In the genomic region with DNA sequence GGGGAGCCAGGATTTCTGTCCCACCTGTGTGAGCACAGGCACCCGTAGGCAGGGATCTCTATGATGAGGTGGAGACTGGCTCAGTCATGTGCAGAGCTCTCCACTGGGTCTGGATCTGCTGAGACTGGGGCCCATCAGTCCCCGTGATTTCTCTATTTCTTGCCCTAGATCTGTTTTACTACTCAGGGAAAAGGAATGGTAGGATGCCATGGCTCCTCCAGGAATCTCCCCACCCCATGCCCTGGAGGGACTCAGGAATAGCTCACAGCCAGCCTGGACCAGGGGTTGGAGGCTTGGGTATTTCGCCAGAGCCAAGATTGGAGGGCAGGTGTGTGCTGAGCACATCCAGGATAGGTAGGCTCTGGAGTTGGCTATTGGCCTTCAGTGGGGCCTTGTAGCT, we compare ENCODE assay signal across 24 cellular contexts. TPM values are rescaled to one million over a fixed set of nuclear protein-coding genes. Genes with fewer than 3 reads are reported as not detected.
DNase-seq lines count a peak whose midpoint lies in the region; ATAC-seq, FAIRE-seq and TF ChIP-seq lines count a peak whose summit lies in the region.
"Had no signal": no experiment of that assay in that cellular context is flagged by ENCODE, and none has a peak within 500 bp of the region (broad histone marks: within the 10 kb centered on the region; RNA-seq: fewer than 3 reads in every experiment).

No MANE protein-coding gene starts in this region.

- DNase-seq in AG04450 (ENCODE audit: low read depth, low spot score): no peak
- no peak for DNase-seq in ascending aorta (ENCODE audit: low spot score in 2 of 2)
- DNase-seq in activated CD8-positive, alpha-beta T cell treated with anti-CD3 and anti-CD28 coated beads for 36 hours: no peak
- DNase-seq in left cardiac atrium: no peak
- DNase-seq in GM12892 (ENCODE audit: insufficient read length): no peak
- no peak for DNase-seq in kidney
- DNase-seq: activated CD4-positive, alpha-beta T cell treated with anti-CD3 and anti-CD28 coated beads for 1 hour; activated naive CD4-positive, alpha-beta T cell; AML-193; CD8-positive, alpha-beta T cell; cortex of kidney; endodermal cell; GF-D8; glutamatergic neuron; NCI-H1436 treated with DMSO at 0.1 percent for 48 hours; NCI-H524 treated with DMSO at 0.1 percent for 48 hours; thyroid gland had no signal

- H3K4me1 Mint-ChIP-seq in activated CD8-positive, alpha-beta T cell treated with anti-CD3 and anti-CD28 coated beads for 36 hours (ENCODE audit: low read depth): no peaks in the 10 kb centered on the region

- H3K36me3 ChIP-seq in ascending aorta (peaks cover 45 to 47% of the 10 kb centered on the region in 2 donors), skeletal muscle satellite cell (ENCODE audit: insufficient read depth, low read length) (peaks cover 39% of the 10 kb centered on the region), kidney (ENCODE audit: control insufficient read depth in 1 of 2, insufficient read depth in 2 of 2, low read length in 2 of 2) (peaks cover 30 to 52% of the 10 kb centered on the region in 2 donors)
- H3K36me3 ChIP-seq: breast epithelium had no signal

- no peak for TF ChIP-seq POLR2A in GM12892 (IDR thresholded peaks at IDR 0.05; ENCODE audit: low read depth, low read length)

- H3K27ac ChIP-seq in AG04450 (ENCODE audit: low read depth, low read length) (peak overlapping the region; percentile 52), ascending aorta (peak overlapping the region; percentile 92 to 94), layer of hippocampus (ENCODE audit: low read depth, low read length) (peak overlapping the region; percentile 10), kidney (ENCODE audit: low read depth in 2 of 2, low read length in 2 of 2) (no peak overlapping the region)
- H3K27ac ChIP-seq: KMS-11, thyroid gland had no signal

- H3K9me3 Mint-ChIP-seq in activated CD8-positive, alpha-beta T cell treated with anti-CD3 and anti-CD28 coated beads for 36 hours: no peaks in the 10 kb centered on the region
- H3K9me3 Mint-ChIP-seq: CD8-positive, alpha-beta T cell; endodermal cell had no signal

- H3K4me1 ChIP-seq in ascending aorta (peaks cover 6 to 33% of the 10 kb centered on the region in 2 donors), skeletal muscle satellite cell (ENCODE audit: control insufficient read depth, insufficient read depth, low read length) (peaks cover 53% of the 10 kb centered on the region), kidney (ENCODE audit: control insufficient read depth in 1 of 2, insufficient read depth in 1 of 2, low read depth in 1 of 2, low read length in 2 of 2) (no peaks in the 10 kb centered on the region)
- H3K4me1 ChIP-seq: thyroid gland had no signal

- peak overlapping the region; percentile 15 for H3K4me2 ChIP-seq in skeletal muscle satellite cell (ENCODE audit: low read length)
- H3K4me2 ChIP-seq: KMS-11 had no signal

- no peak overlapping the region for H3K27ac Mint-ChIP-seq in activated CD8-positive, alpha-beta T cell treated with anti-CD3 and anti-CD28 coated beads for 36 hours
- H3K27ac Mint-ChIP-seq: endodermal cell had no signal

- FAIRE-seq in GM12892 (lab: Jason Lieb, UNC) (no peak), kidney (lab: Jason Lieb, UNC) (no peak)
- FAIRE-seq: HTR-8/SVneo had no signal

- no peak for TF ChIP-seq CTCF in AG04450 (IDR thresholded peaks at IDR 0.05; ENCODE audit: low read depth, low read length)
- no peak for TF ChIP-seq CTCF in ascending aorta (IDR thresholded peaks at IDR 0.05)
- no peak for TF ChIP-seq CTCF in activated CD8-positive, alpha-beta T cell treated with anti-CD3 and anti-CD28 coated beads for 36 hours (IDR thresholded peaks at IDR 0.05)
- TF ChIP-seq CTCF in kidney (IDR thresholded peaks at IDR 0.05; ENCODE audit: borderline replicate concordance, extremely low read depth, insufficient read depth): no peak

- intact Hi-C loops in ascending aorta (cut with DNase I) (no loop called here), left cardiac atrium (cut with DNase I) (no loop called here), kidney (cut with DNase I) (no loop called here)
- intact Hi-C loops in activated CD8-positive, alpha-beta T cell treated with anti-CD3 and anti-CD28 coated beads for 36 hours (cut with micrococcal nuclease): no loop called here

- H3K27me3 ChIP-seq in AG04450 (ENCODE audit: control insufficient read depth, insufficient read depth, low read length): no peaks in the 10 kb centered on the region
- H3K27me3 ChIP-seq in ascending aorta: no peaks in the 10 kb centered on the region
- H3K27me3 ChIP-seq in layer of hippocampus (ENCODE audit: control insufficient read depth, insufficient read depth, low read length): no peaks in the 10 kb centered on the region
- no peaks in the 10 kb centered on the region for H3K27me3 ChIP-seq in skeletal muscle satellite cell (ENCODE audit: control insufficient read depth, insufficient read depth, low read length)
- H3K27me3 ChIP-seq: breast epithelium, thyroid gland had no signal

- H3K4me3 ChIP-seq in AG04450 (ENCODE audit: low read depth, low read length) (no peak overlapping the region), ascending aorta (no peak overlapping the region), skeletal muscle satellite cell (ENCODE audit: low read length) (no peak overlapping the region), kidney (ENCODE audit: low read length in 2 of 2) (no peak overlapping the region)
- H3K4me3 ChIP-seq: breast epithelium, thyroid gland had no signal

- H3K9ac ChIP-seq in skeletal muscle satellite cell (ENCODE audit: low read depth, low read length) (peak overlapping the region; percentile 73), kidney (ENCODE audit: low read length in 2 of 2) (no peak overlapping the region)
- H3K9ac ChIP-seq: KMS-11 had no signal

- POLR2A ChIA-PET in AG04450 (lab: Yijun Ruan, JAX): interaction anchor here (0.7 to 4.0 kb wide), 6 partner anchors 9 to 28 kb away, joined by 3 to 30 read pairs (median 6); partner anchors contain the start of genes ARMH1 and TMEM53
- POLR2A ChIA-PET in activated CD8-positive, alpha-beta T cell treated with anti-CD3 and anti-CD28 coated beads for 36 hours (lab: Charles Lee): interaction anchor here (0.7 to 3.5 kb wide), 5 partner anchors 9 to 24 kb away, joined by 3 to 17 read pairs (median 3); no protein-coding TSS in a partner anchor

- H3K4me3 Mint-ChIP-seq in activated CD8-positive, alpha-beta T cell treated with anti-CD3 and anti-CD28 coated beads for 36 hours: no peak overlapping the region
- H3K4me3 Mint-ChIP-seq: CD8-positive, alpha-beta T cell; endodermal cell had no signal

- peaks cover 29% of the 10 kb centered on the region for H3K36me3 Mint-ChIP-seq in activated CD8-positive, alpha-beta T cell treated with anti-CD3 and anti-CD28 coated beads for 36 hours (ENCODE audit: low read depth)

- no peak for ATAC-seq in activated CD8-positive, alpha-beta T cell treated with anti-CD3 and anti-CD28 coated beads for 36 hours
- ATAC-seq in left cardiac atrium: no peak
- ATAC-seq: CD8-positive, alpha-beta T cell had no signal

- H3K27me3 Mint-ChIP-seq in activated CD8-positive, alpha-beta T cell treated with anti-CD3 and anti-CD28 coated beads for 36 hours: no peaks in the 10 kb centered on the region

- no peaks in the 10 kb centered on the region for H3K9me3 ChIP-seq in AG04450 (ENCODE audit: control insufficient read depth, insufficient read depth, low read length)
- no peaks in the 10 kb centered on the region for H3K9me3 ChIP-seq in ascending aorta
- no peaks in the 10 kb centered on the region for H3K9me3 ChIP-seq in skeletal muscle satellite cell (replicated peaks; ENCODE audit: low read length)
- no peaks in the 10 kb centered on the region for H3K9me3 ChIP-seq in kidney (ENCODE audit: control insufficient read depth in 1 of 2, low read length in 2 of 2)
- H3K9me3 ChIP-seq: breast epithelium, thyroid gland had no signal

- CTCF ChIA-PET in AG04450 (lab: Charles Lee): interaction anchor here (0.6 to 9.3 kb wide), 5 partner anchors 37 to 429 kb away, joined by 3 to 221 read pairs (median 4); no protein-coding TSS in a partner anchor
- CTCF ChIA-PET in activated CD8-positive, alpha-beta T cell treated with anti-CD3 and anti-CD28 coated beads for 36 hours (lab: Charles Lee): interaction anchor here (0.6 to 2.4 kb wide), 4 partner anchors 38 to 341 kb away, joined by 3 to 12 read pairs (median 6); no protein-coding TSS in a partner anchor

RNA-seq across cellular contexts. Expression of gene TMEM53, which starts 27.6 kb away (rescaled TPM):
- polyA plus RNA-seq in AG04450 (2011; rRNA removed) (4.4 and 6.1 TPM in 2 replicates), kidney (ENCODE audit: insufficient read depth, low read depth, low replicate concordance) (45.0 TPM)
- 3.6 and 7.8 TPM in 2 replicates for polyA minus RNA-seq in AG04450 (2011; rRNA and poly(A)+ RNA removed)
- total RNA-seq in ascending aorta (9.2 TPM), left cardiac atrium (10 to 100 TPM; 11.1 to 11.4 TPM), kidney (16.4 TPM)
- 6.6 and 7.1 TPM in 2 replicates for total RNA-seq in skeletal muscle satellite cell (2012; rRNA removed)
- total RNA-seq in activated CD8-positive, alpha-beta T cell treated with anti-CD3 and anti-CD28 coated beads for 36 hours: 1 to 10 TPM; 2.3 to 3.5 TPM
- polyA plus RNA-seq in GM12892 (2012; ENCODE audit: missing spikeins): 9.0 TPM

RNA-seq across cellular contexts. Expression of gene ARMH1, which starts 27.8 kb away (rescaled TPM):
- 2.7 and 3.4 TPM in 2 replicates for polyA plus RNA-seq in AG04450 (2011; rRNA removed)
- polyA minus RNA-seq in AG04450 (2011; rRNA and poly(A)+ RNA removed): 1.0 and 1.7 TPM in 2 replicates
- not detected for total RNA-seq in ascending aorta
- 0.22 and 0.51 TPM in 2 replicates for total RNA-seq in skeletal muscle satellite cell (2012; rRNA removed)
- total RNA-seq in activated CD8-positive, alpha-beta T cell treated with anti-CD3 and anti-CD28 coated beads for 36 hours: 100 to 1,000 TPM; 162 to 165 TPM
- 1 to 10 TPM in 1 of 2 donors, under 1 TPM in 1; 0.16 to 1.2 TPM for total RNA-seq in left cardiac atrium
- polyA plus RNA-seq in GM12892 (2012; ENCODE audit: missing spikeins): 4.3 TPM
- total RNA-seq in kidney: 3.9 TPM
- polyA plus RNA-seq in kidney (ENCODE audit: insufficient read depth, low read depth, low replicate concordance): 3.4 TPM
- total RNA-seq: A172, H4 had no signal

Comparison
In these comparisons a context has a peak if more than half of its experiments do, and no peak if none do; other contexts are left out.
1. H3K27ac ChIP-seq: peak in AG04450 (single experiment), ascending aorta (2 of 2) and layer of hippocampus (single experiment); none in kidney (0 of 2).
2. RNA of gene ARMH1, which starts 27.8 kb away (total RNA-seq): 162 to 165 TPM in activated CD8-positive, alpha-beta T cell treated with anti-CD3 and anti-CD28 coated beads for 36 hours; 3.9 TPM in kidney (single experiment), 0.16 to 1.2 TPM in left cardiac atrium and not detected in ascending aorta (single experiment); every median in the first group is over 10 times any median in the second.